In the genomic region with DNA sequence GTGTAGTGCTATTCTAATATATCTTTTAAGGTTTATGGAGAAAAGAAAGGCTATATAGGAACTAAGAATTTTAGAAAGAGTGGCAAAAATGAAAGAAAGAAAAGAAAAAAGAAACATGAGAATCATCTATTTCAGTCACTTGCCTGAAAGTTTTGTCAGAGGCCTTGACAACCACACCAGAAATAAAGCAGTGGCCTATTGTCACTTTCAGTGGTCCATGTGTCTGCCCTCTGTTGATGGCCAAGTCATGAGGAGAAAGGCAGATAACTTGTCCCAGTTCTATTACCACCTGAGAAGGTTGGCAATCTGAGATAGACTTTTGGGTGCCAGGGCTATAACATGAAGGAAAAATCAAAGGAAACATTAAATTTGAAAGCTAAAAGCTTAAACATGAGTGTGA, we compare ENCODE assay signal across 21 cellular contexts.
DNase-seq lines count a peak whose midpoint lies in the region; ATAC-seq and TF ChIP-seq lines count a peak whose summit lies in the region.
"Had no signal": no experiment of that assay in that cellular context is flagged by ENCODE, and none has a peak within 500 bp of the region (broad histone marks: within the 10 kb centered on the region; RNA-seq: fewer than 3 reads in every experiment).

No MANE protein-coding gene starts in this region.

- H3K4me2 ChIP-seq in GM23248 (ENCODE audit: unreplicated experiment) = no peak overlapping the region
- no peak overlapping the region for H3K4me2 ChIP-seq in osteoblast (ENCODE audit: insufficient read depth, low read length)
- H3K4me2 ChIP-seq: PC-9 had no signal

- no peaks in the 10 kb centered on the region for H3K9me3 ChIP-seq in GM23248 (ENCODE audit: low read depth)
- no peaks in the 10 kb centered on the region for H3K9me3 ChIP-seq in osteoblast (ENCODE audit: low read depth, low read length)
- H3K9me3 ChIP-seq: MG63 had no signal

- H3K9ac ChIP-seq in GM23248 = no peak overlapping the region

- no peaks in the 10 kb centered on the region for H3K27me3 ChIP-seq in GM23248 (replicated peaks; ENCODE audit: insufficient read depth)
- no peaks in the 10 kb centered on the region for H3K27me3 ChIP-seq in osteoblast (ENCODE audit: insufficient read depth, low read length)
- H3K27me3 ChIP-seq: MG63 had no signal

- H3K4me3 ChIP-seq in GM23248 (no peak overlapping the region), osteoblast (ENCODE audit: insufficient read depth, low read length) (no peak overlapping the region)
- H3K4me3 ChIP-seq: MG63, PC-9, SK-N-MC had no signal

- no peaks in the 10 kb centered on the region for H3K36me3 Mint-ChIP-seq in immature natural killer cell
- H3K36me3 Mint-ChIP-seq: CD14-positive monocyte had no signal

- H4K20me1 ChIP-seq in GM23248 (ENCODE audit: insufficient read depth) = no peaks in the 10 kb centered on the region
- H4K20me1 ChIP-seq in osteoblast (ENCODE audit: insufficient read depth, low read length) = no peaks in the 10 kb centered on the region

- H2AFZ ChIP-seq in GM23248 (0 out of 2 replicates have a peak overlapping the region, but pooled peaks have one; percentile 1), osteoblast (ENCODE audit: low read length) (peak overlapping the region; percentile 64)

- no peaks in the 10 kb centered on the region for H3K79me2 ChIP-seq in GM23248 (ENCODE audit: insufficient read depth)
- H3K79me2 ChIP-seq in osteoblast (ENCODE audit: insufficient read depth, low read length) = no peaks in the 10 kb centered on the region

- H3K9me3 Mint-ChIP-seq in immature natural killer cell = peaks cover 0 to 19% (median 4%) of the 10 kb centered on the region in 6 donors

- H3K27ac ChIP-seq in GM23248 = no peak overlapping the region
- H3K27ac ChIP-seq in osteoblast (ENCODE audit: low read depth, low read length) = no peak overlapping the region
- H3K27ac ChIP-seq: PC-9, SK-N-MC had no signal

- in situ Hi-C loops in GM23248 (cut with MboI) = no loop called here

- no peaks in the 10 kb centered on the region for H3K9me2 ChIP-seq in GM23248 (ENCODE audit: insufficient read depth)

- TF ChIP-seq CTCF in osteoblast (IDR thresholded peaks at IDR 0.05; ENCODE audit: extremely low read depth, low read depth, low read length) = no peak

- no peak overlapping the region for H3K27ac Mint-ChIP-seq in immature natural killer cell
- H3K27ac Mint-ChIP-seq: B cell, H9, HFFc6 had no signal

- H3K4me3 Mint-ChIP-seq in immature natural killer cell = no peak overlapping the region
- H3K4me3 Mint-ChIP-seq: B cell, CD14-positive monocyte, H9, HFFc6 had no signal

- peaks cover 24% of the 10 kb centered on the region for H3F3A ChIP-seq in GM23248 (ENCODE audit: insufficient read depth)

- no peaks in the 10 kb centered on the region for H3K27me3 Mint-ChIP-seq in immature natural killer cell (ENCODE audit: low read depth in 3 of 3)
- H3K27me3 Mint-ChIP-seq: B cell had no signal

- DNase-seq in GM23248 = no peak
- no peak for DNase-seq in osteoblast (ENCODE audit: insufficient read length, low spot score, missing footprints)
- DNase-seq in immature natural killer cell = no peak
- DNase-seq in Kasumi-1 (lab: John Stamatoyannopoulos, UW) = no peak
- DNase-seq: DMS79, H9, HFFc6, MG63, NCI-H1092, NCI-H1436 treated with DMSO at 0.1 percent for 48 hours, NCI-H1930, NCI-H510A, PC-9, RPMI8226, SHP77 treated with DMSO at 0.1 percent for 48 hours had no signal

- H3K36me3 ChIP-seq in GM23248 (ENCODE audit: low read depth) (no peaks in the 10 kb centered on the region), osteoblast (ENCODE audit: insufficient read depth, low read length) (no peaks in the 10 kb centered on the region)
- H3K36me3 ChIP-seq: MG63 had no signal

- ATAC-seq in GM18867 (IDR thresholded peaks at IDR 0.05; ENCODE audit: unreplicated experiment) (peak; percentile 73), HG03520 (IDR thresholded peaks at IDR 0.05; ENCODE audit: unreplicated experiment) (peak; percentile 49), GM18511 (IDR thresholded peaks at IDR 0.05; ENCODE audit: unreplicated experiment) (no peak)

- H3K4me1 Mint-ChIP-seq in immature natural killer cell = no peaks in the 10 kb centered on the region
- H3K4me1 Mint-ChIP-seq: B cell, H9 had no signal

- H3K4me1 ChIP-seq in GM23248 (ENCODE audit: insufficient read depth) (peaks cover 33% of the 10 kb centered on the region), osteoblast (ENCODE audit: insufficient read depth, low read length) (no peaks in the 10 kb centered on the region)
